Comparison of ENCODE assay signal across 2 cellular contexts in genomic region chr1:229410692-229411433, GRCh38.
TF ChIP-seq lines count a peak whose summit lies in the region.

No MANE protein-coding gene starts in this region.

TF ChIP-seq in HEK293, 187 proteins besides CTCF, POLR2A, EP300 and RAD21 (continued from another document and continues in another):
- peak; percentile 91 for TF ChIP-seq WT1 (tag by site-specific recombination; IDR thresholded peaks at IDR 0.05)
- TF ChIP-seq ZNF777 (tag by site-specific recombination; IDR thresholded peaks at IDR 0.05; ENCODE audit: borderline replicate concordance), result no peak
- peak; percentile 57 for TF ChIP-seq IKZF3 (tag by site-specific recombination; IDR thresholded peaks at IDR 0.05)
- TF ChIP-seq ZBTB1 (tag by site-specific recombination; IDR thresholded peaks at IDR 0.05), result no peak
- TF ChIP-seq ZNF530 (tag by site-specific recombination; IDR thresholded peaks at IDR 0.05; ENCODE audit: low read depth), result no peak
- peak; percentile 97 for TF ChIP-seq SP7 (tag by site-specific recombination; IDR thresholded peaks at IDR 0.05)
- no peak for TF ChIP-seq ZNF658 (tag by site-specific recombination; IDR thresholded peaks at IDR 0.05)
- TF ChIP-seq, protein P1, sequence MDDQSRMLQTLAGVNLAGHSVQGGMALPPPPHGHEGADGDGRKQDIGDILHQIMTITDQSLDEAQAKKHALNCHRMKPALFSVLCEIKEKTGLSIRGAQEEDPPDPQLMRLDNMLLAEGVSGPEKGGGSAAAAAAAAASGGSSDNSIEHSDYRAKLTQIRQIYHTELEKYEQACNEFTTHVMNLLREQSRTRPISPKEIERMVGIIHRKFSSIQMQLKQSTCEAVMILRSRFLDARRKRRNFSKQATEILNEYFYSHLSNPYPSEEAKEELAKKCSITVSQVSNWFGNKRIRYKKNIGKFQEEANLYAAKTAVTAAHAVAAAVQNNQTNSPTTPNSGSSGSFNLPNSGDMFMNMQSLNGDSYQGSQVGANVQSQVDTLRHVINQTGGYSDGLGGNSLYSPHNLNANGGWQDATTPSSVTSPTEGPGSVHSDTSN (CRISPR knock-in tag; IDR thresholded peaks at IDR 0.05), result no peak
- TF ChIP-seq KLF9 (tag by site-specific recombination; IDR thresholded peaks at IDR 0.05; ENCODE audit: low read depth), result no peak
- peak; percentile 61; the same call in 1 of the 2 replicates for TF ChIP-seq HIC1 (tag by site-specific recombination; IDR thresholded peaks at IDR 0.05)
- 0 out of 2 replicates have a peak, but pooled peaks have one; percentile 27 for TF ChIP-seq KLF10 (tag by site-specific recombination; IDR thresholded peaks at IDR 0.05)
- TF ChIP-seq EGR2 (tag by site-specific recombination; IDR thresholded peaks at IDR 0.05; ENCODE audit: low read depth), result peak; percentile 74
- TF ChIP-seq ZNF223 (tag by site-specific recombination; IDR thresholded peaks at IDR 0.05), result no peak
- peak; percentile 98 for TF ChIP-seq ZIC2 (tag by site-specific recombination; IDR thresholded peaks at IDR 0.05)
- peak; percentile 62 for TF ChIP-seq ZNF341 (tag by site-specific recombination; IDR thresholded peaks at IDR 0.05; ENCODE audit: low read depth)
- TF ChIP-seq ZNF155 (tag by site-specific recombination; IDR thresholded peaks at IDR 0.05), result no peak
- TF ChIP-seq, protein P2, sequence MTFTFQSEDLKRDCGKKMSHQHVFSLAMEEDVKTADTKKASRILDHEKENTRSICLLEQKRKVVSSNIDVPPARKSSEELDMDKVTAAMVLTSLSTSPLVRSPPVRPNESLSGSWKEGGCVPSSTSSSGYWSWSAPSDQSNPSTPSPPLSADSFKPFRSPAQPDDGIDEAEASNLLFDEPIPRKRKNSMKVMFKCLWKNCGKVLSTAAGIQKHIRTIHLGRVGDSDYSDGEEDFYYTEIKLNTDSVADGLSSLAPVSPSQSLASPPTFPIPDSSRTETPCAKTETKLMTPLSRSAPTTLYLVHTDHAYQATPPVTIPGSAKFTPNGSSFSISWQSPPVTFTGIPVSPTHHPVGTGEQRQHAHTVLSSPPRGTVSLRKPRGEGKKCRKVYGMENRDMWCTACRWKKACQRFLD (tag by site-specific recombination; IDR thresholded peaks at IDR 0.05), result no peak
- no peak for TF ChIP-seq MYNN (tag by site-specific recombination; IDR thresholded peaks at IDR 0.05; ENCODE audit: borderline replicate concordance)
- peak; percentile 25; the same call in 1 of the 2 replicates for TF ChIP-seq ZBTB44 (tag by site-specific recombination; IDR thresholded peaks at IDR 0.05)
- peak; percentile 46; the same call in 1 of the 2 replicates for TF ChIP-seq MZF1 (tag by site-specific recombination; IDR thresholded peaks at IDR 0.05; ENCODE audit: borderline replicate concordance)
- peak; percentile 55; the same call in 1 of the 2 replicates for TF ChIP-seq ZNF449 (tag by site-specific recombination; IDR thresholded peaks at IDR 0.05)
- TF ChIP-seq OSR2 (tag by site-specific recombination; IDR thresholded peaks at IDR 0.05), result peak; percentile 51; the same call in 1 of the 2 replicates

TF ChIP-seq in K562, 482 proteins besides CTCF, POLR2A, EP300 and RAD21 (continued from another document):
- TF ChIP-seq, protein P3, sequence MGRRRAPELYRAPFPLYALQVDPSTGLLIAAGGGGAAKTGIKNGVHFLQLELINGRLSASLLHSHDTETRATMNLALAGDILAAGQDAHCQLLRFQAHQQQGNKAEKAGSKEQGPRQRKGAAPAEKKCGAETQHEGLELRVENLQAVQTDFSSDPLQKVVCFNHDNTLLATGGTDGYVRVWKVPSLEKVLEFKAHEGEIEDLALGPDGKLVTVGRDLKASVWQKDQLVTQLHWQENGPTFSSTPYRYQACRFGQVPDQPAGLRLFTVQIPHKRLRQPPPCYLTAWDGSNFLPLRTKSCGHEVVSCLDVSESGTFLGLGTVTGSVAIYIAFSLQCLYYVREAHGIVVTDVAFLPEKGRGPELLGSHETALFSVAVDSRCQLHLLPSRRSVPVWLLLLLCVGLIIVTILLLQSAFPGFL (CRISPR knock-in tag; IDR thresholded peaks at IDR 0.05), result no peak
- 0 out of 2 replicates have a peak, but pooled peaks have one; percentile 3 for TF ChIP-seq CBFA2T2 (conservative IDR thresholded peaks at IDR 0.05)
- 0 out of 2 replicates have a peak, but pooled peaks have one; percentile 26 for TF ChIP-seq FOSL1 (tag; conservative IDR thresholded peaks at IDR 0.05)
- no peak for TF ChIP-seq SIRT6 (IDR thresholded peaks at IDR 0.05; ENCODE audit: low read depth, low read length)
